ENCODE assay signal across 33 cellular contexts in the genomic region with DNA sequence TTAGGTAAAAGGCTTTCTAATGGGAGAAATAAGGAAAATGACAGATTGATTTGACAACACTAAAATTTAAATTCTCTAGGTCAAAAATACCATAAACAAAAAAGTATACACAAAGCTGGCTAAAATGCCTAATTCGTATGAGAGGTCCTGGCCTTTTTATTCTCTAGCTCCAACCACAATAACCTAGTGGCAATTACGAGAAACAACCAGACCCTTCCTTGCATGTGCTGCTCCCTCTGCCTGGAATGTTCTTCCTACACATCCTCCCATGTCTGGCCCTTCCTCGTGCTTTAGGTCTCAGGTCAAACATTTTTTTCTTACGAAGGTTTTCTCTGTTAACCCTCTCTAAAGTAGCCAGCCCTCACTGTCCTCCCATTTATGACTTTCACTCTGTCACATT.
"Had no signal": no experiment of that assay in that cellular context is flagged by ENCODE, and none has a peak within 500 bp of the region (broad histone marks: within the 10 kb centered on the region; RNA-seq: fewer than 3 reads in every experiment).

No MANE protein-coding gene starts in this region.

- H3K4me3 Mint-ChIP-seq: activated CD4-positive, alpha-beta memory T cell treated with anti-CD3 and anti-CD28 coated beads, Interleukin-2, amount 10 ng/mL, durations not matched to agents 7 days and 5 days; activated CD8-positive, alpha-beta memory T cell treated with anti-CD3 and anti-CD28 coated beads, Interleukin-2, amount 10 ng/mL, durations not matched to agents 7 days and 5 days; activated naive CD4-positive, alpha-beta T cell treated with anti-CD3 and anti-CD28 coated beads, Interleukin-2, amount 10 ng/mL, durations not matched to agents 7 days and 5 days; activated naive CD8-positive, alpha-beta T cell; activated naive CD8-positive, alpha-beta T cell treated with anti-CD3 and anti-CD28 coated beads, Interleukin-2, amount 50 U/mL, for 24 hours; brain; T-helper 1 cell treated with Interleukin-12 subunit alpha and Interleukin-12 subunit beta and Interleukin-4 antibody, amounts not matched to agents 30 μg/mL and 1 μg/mL, for 36 hours; T-helper 2 cell treated with Interferon-gamma antibody and Interleukin-4, amounts not matched to agents 5 μg/mL and 100 μg/mL, for 36 hours had no signal

- H3K27me3 Mint-ChIP-seq: activated CD4-positive, alpha-beta memory T cell treated with anti-CD3 and anti-CD28 coated beads, Interleukin-2, amount 10 ng/mL, durations not matched to agents 7 days and 5 days; activated CD8-positive, alpha-beta memory T cell treated with anti-CD3 and anti-CD28 coated beads, Interleukin-2, amount 10 ng/mL, durations not matched to agents 7 days and 5 days; activated naive CD4-positive, alpha-beta T cell treated with anti-CD3 and anti-CD28 coated beads, Interleukin-2, amount 10 ng/mL, durations not matched to agents 7 days and 5 days; brain had no signal

- H3K27ac Mint-ChIP-seq: activated CD4-positive, alpha-beta memory T cell treated with anti-CD3 and anti-CD28 coated beads, Interleukin-2, amount 10 ng/mL, durations not matched to agents 7 days and 5 days; activated CD8-positive, alpha-beta memory T cell treated with anti-CD3 and anti-CD28 coated beads, Interleukin-2, amount 10 ng/mL, durations not matched to agents 7 days and 5 days; activated naive CD4-positive, alpha-beta T cell treated with anti-CD3 and anti-CD28 coated beads, Interleukin-2, amount 10 ng/mL, durations not matched to agents 7 days and 5 days; activated naive CD8-positive, alpha-beta T cell; activated naive CD8-positive, alpha-beta T cell treated with anti-CD3 and anti-CD28 coated beads, Interleukin-2, amount 50 U/mL, for 24 hours; T-helper 1 cell treated with Interleukin-12 subunit alpha and Interleukin-12 subunit beta and Interleukin-4 antibody, amounts not matched to agents 30 μg/mL and 1 μg/mL, for 36 hours; T-helper 2 cell treated with Interferon-gamma antibody and Interleukin-4, amounts not matched to agents 5 μg/mL and 100 μg/mL, for 36 hours had no signal

- H3K36me3 Mint-ChIP-seq: activated CD8-positive, alpha-beta memory T cell treated with anti-CD3 and anti-CD28 coated beads, Interleukin-2, amount 10 ng/mL, durations not matched to agents 7 days and 5 days; activated naive CD4-positive, alpha-beta T cell treated with anti-CD3 and anti-CD28 coated beads, Interleukin-2, amount 10 ng/mL, durations not matched to agents 7 days and 5 days; activated naive CD8-positive, alpha-beta T cell; brain had no signal

- ATAC-seq: activated CD8-positive, alpha-beta memory T cell treated with anti-CD3 and anti-CD28 coated beads, Interleukin-2, amount 10 ng/mL, durations not matched to agents 7 days and 5 days; activated naive CD8-positive, alpha-beta T cell treated with anti-CD3 and anti-CD28 coated beads, Interleukin-2, amount 50 U/mL, for 24 hours; Panc1 had no signal

- DNase-seq: activated CD4-positive, alpha-beta memory T cell treated with anti-CD3 and anti-CD28 coated beads, Interleukin-2, amount 10 ng/mL, durations not matched to agents 7 days and 5 days; activated CD4-positive, alpha-beta T cell treated with anti-CD3 and anti-CD28 coated beads for 1 hour; activated CD4-positive, alpha-beta T cell treated with anti-CD3 and anti-CD28 coated beads for 48 hours; activated CD4-positive, CD25-positive, alpha-beta regulatory T cell; activated CD8-positive, alpha-beta memory T cell treated with anti-CD3 and anti-CD28 coated beads for 24 hours; activated CD8-positive, alpha-beta memory T cell treated with anti-CD3 and anti-CD28 coated beads, Interleukin-2, amount 10 ng/mL, durations not matched to agents 7 days and 5 days; activated CD8-positive, alpha-beta memory T cell treated with anti-CD3 and anti-CD28 coated beads, Interleukin-2, amount 50 U/mL, for 48 hours; activated effector memory CD4-positive, alpha-beta T cell treated with Interleukin-2 at 50 U/mL for 16 hours; activated naive CD4-positive, alpha-beta T cell treated with anti-CD3 and anti-CD28 coated beads, Interleukin-2, amount 10 ng/mL, durations not matched to agents 7 days and 5 days; activated naive CD8-positive, alpha-beta T cell treated with anti-CD3 and anti-CD28 coated beads, Interleukin-2, amount 50 U/mL, for 24 hours; activated T-cell treated with anti-CD3 and anti-CD28 coated beads, Interleukin-2, amount 50 U/mL, for 48 hours; anterior cingulate cortex; central memory CD4-positive, alpha-beta T cell; MM.1S; MV-4-11; NCI-H1092; NCI-H1436 treated with DMSO at 0.1 percent for 48 hours; NCI-H187; NCI-H2081; NCI-H2171 treated with DMSO at 0.1 percent for 48 hours; NCI-H2227 treated with DMSO at 0.1 percent for 48 hours; NCI-H446; NCI-H510A treated with DMSO at 0.1 percent for 48 hours; RPMI8226; SHP77 treated with DMSO at 0.1 percent for 48 hours; SK-N-SH had no signal

- H3K36me3 ChIP-seq: SJSA1 had no signal

- H3K4me3 ChIP-seq: SJSA1 had no signal

- H3K4me1 Mint-ChIP-seq: activated CD4-positive, alpha-beta memory T cell treated with anti-CD3 and anti-CD28 coated beads, Interleukin-2, amount 10 ng/mL, durations not matched to agents 7 days and 5 days; activated CD8-positive, alpha-beta memory T cell treated with anti-CD3 and anti-CD28 coated beads, Interleukin-2, amount 10 ng/mL, durations not matched to agents 7 days and 5 days; activated naive CD4-positive, alpha-beta T cell treated with anti-CD3 and anti-CD28 coated beads, Interleukin-2, amount 10 ng/mL, durations not matched to agents 7 days and 5 days; activated naive CD8-positive, alpha-beta T cell treated with anti-CD3 and anti-CD28 coated beads, Interleukin-2, amount 50 U/mL, for 24 hours; brain had no signal

- H3K4me2 ChIP-seq: SK-N-SH had no signal

- H3K9ac ChIP-seq: SK-N-SH had no signal

- H3K9me3 Mint-ChIP-seq: activated CD4-positive, alpha-beta memory T cell treated with anti-CD3 and anti-CD28 coated beads, Interleukin-2, amount 10 ng/mL, durations not matched to agents 7 days and 5 days; activated naive CD4-positive, alpha-beta T cell treated with anti-CD3 and anti-CD28 coated beads, Interleukin-2, amount 10 ng/mL, durations not matched to agents 7 days and 5 days; activated naive CD8-positive, alpha-beta T cell treated with anti-CD3 and anti-CD28 coated beads, Interleukin-2, amount 50 U/mL, for 24 hours; brain; T-helper 1 cell treated with Interleukin-12 subunit alpha and Interleukin-12 subunit beta and Interleukin-4 antibody, amounts not matched to agents 30 μg/mL and 1 μg/mL, for 36 hours; T-helper 2 cell treated with Interferon-gamma antibody and Interleukin-4, amounts not matched to agents 5 μg/mL and 100 μg/mL, for 36 hours had no signal

- H3K9me3 ChIP-seq: SJSA1, SK-N-SH had no signal

- H3K4me1 ChIP-seq: SJSA1 had no signal

- H3K27ac ChIP-seq: SJSA1, VCaP had no signal

- H3K27me3 ChIP-seq: SJSA1 had no signal
